8 cellular contexts compared by ENCODE assay signal in genomic region chr6:89834884-89835792, GRCh38. TPM values are rescaled to one million over a fixed set of nuclear protein-coding genes. Genes with fewer than 3 reads are reported as not detected.
A peak's percentile ranks its signal among the peaks of the same experiment; 100 is the strongest.
DNase-seq lines count a peak whose midpoint lies in the region; ATAC-seq lines count a peak whose summit lies in the region.

No MANE protein-coding gene starts in this region.

- H3K4me3 ChIP-seq in trophoblast cell (ENCODE audit: low read depth, low read length) = no peak overlapping the region

- no peak overlapping the region for H2BK12ac ChIP-seq in trophoblast cell (ENCODE audit: low read length)

- H3K4me2 ChIP-seq in trophoblast cell (ENCODE audit: low read length) = no peak overlapping the region

- H4K12ac ChIP-seq in trophoblast cell (ENCODE audit: low read depth, low read length) = no peak overlapping the region

- no peak overlapping the region for H2BK120ac ChIP-seq in trophoblast cell (ENCODE audit: insufficient read depth, low read length, poor library complexity)

- no CpG with 5 or more reads among the region's 12 CpGs for WGBS in trophoblast cell (ENCODE audit: extremely low coverage, insufficient coverage, insufficient read length)

- no peak overlapping the region for H2BK5ac ChIP-seq in trophoblast cell (ENCODE audit: low read depth, low read length, poor library complexity)

- H3K14ac ChIP-seq in trophoblast cell (ENCODE audit: low read length) = no peak overlapping the region

- no peaks in the 10 kb centered on the region for H3K27me3 ChIP-seq in trophoblast cell (ENCODE audit: insufficient read depth, low read length)

- no peak overlapping the region for H3K4ac ChIP-seq in trophoblast cell (ENCODE audit: low read depth, low read length)

- peak; percentile 37 for DNase-seq in activated CD4-positive, CD25-positive, alpha-beta regulatory T cell treated with anti-CD3 and anti-CD28 coated beads, Interleukin-2, amount 50 U/mL, for 72 hours
- DNase-seq in trophoblast cell = peak; percentile 11 to 67
- DNase-seq in T-helper 9 cell = no peak
- DNase-seq in SKM-1 (lab: John Stamatoyannopoulos, UW; ENCODE audit: unreplicated experiment) = no peak
- DNase-seq in NOMO-1 (lab: John Stamatoyannopoulos, UW; ENCODE audit: unreplicated experiment in 2 of 2) = no peak
- DNase-seq in SHP77 (lab: John Stamatoyannopoulos, UW) = no peak

- peaks cover 10 to 17% of the 10 kb centered on the region in 2 experiments for H3K36me3 ChIP-seq in trophoblast cell (ENCODE audit: control insufficient read depth in 1 of 2, insufficient read depth in 2 of 2, low read length in 2 of 2)

- H3K18ac ChIP-seq in trophoblast cell (ENCODE audit: low read length) = no peak overlapping the region

- peaks cover 2% of the 10 kb centered on the region for H3K79me1 ChIP-seq in trophoblast cell (ENCODE audit: low read length)

- H3K4me1 ChIP-seq in trophoblast cell (ENCODE audit: control insufficient read depth in 1 of 2, insufficient read depth in 2 of 2, low read length in 2 of 2) = peaks cover 3% of the 10 kb centered on the region in 2 experiments

- no peak overlapping the region for H3K9ac ChIP-seq in trophoblast cell (ENCODE audit: low read length)

- no peak overlapping the region for H2AFZ ChIP-seq in trophoblast cell (ENCODE audit: insufficient read depth, low read length, poor library complexity)

- H3K27ac ChIP-seq in trophoblast cell (ENCODE audit: low read depth, low read length) = no peak overlapping the region

- ATAC-seq in GM19043 (IDR thresholded peaks at IDR 0.05; ENCODE audit: low read depth, unreplicated experiment) (peak; percentile 96), HG02852 (IDR thresholded peaks at IDR 0.05; ENCODE audit: unreplicated experiment) (peak; percentile 98)

- no peak overlapping the region for H2AK5ac ChIP-seq in trophoblast cell (ENCODE audit: low read length)

- H3K9me3 ChIP-seq in trophoblast cell (ENCODE audit: insufficient read depth, low read depth, low read length) = no peaks in the 10 kb centered on the region

- H3K23ac ChIP-seq in trophoblast cell (ENCODE audit: low read length) = no peak overlapping the region

- H4K8ac ChIP-seq in trophoblast cell (ENCODE audit: low read depth, low read length) = no peak overlapping the region

- peaks cover 2% of the 10 kb centered on the region for H3K79me2 ChIP-seq in trophoblast cell (ENCODE audit: control insufficient read depth, insufficient read depth, low read length, poor library complexity)

- H4K91ac ChIP-seq in trophoblast cell (ENCODE audit: low read depth, low read length) = no peak overlapping the region

RNA-seq across cellular contexts. Expression of gene CASP8AP2, which starts 5.5 kb away (rescaled TPM):
- 9.8 and 10.6 TPM in 2 replicates for polyA plus RNA-seq in trophoblast cell (2013)

RNA-seq across cellular contexts. Expression of gene MDN1, which starts 15.5 kb away (rescaled TPM):
- 8.5 and 9.0 TPM in 2 replicates for polyA plus RNA-seq in trophoblast cell (2013)

RNA-seq across cellular contexts. Expression of gene GJA10, which starts 59.1 kb away (rescaled TPM):
- not detected in 2 replicates for polyA plus RNA-seq in trophoblast cell (2013)

Comparison
In these comparisons a context has a peak if more than half of its experiments do, and no peak if none do; other contexts are left out.
1. DNase-seq: peak in activated CD4-positive, CD25-positive, alpha-beta regulatory T cell treated with anti-CD3 and anti-CD28 coated beads, Interleukin-2, amount 50 U/mL, for 72 hours (single experiment) and trophoblast cell (2 of 2); none in T-helper 9 cell (single experiment), SKM-1 (single experiment), NOMO-1 (0 of 2) and SHP77 (0 of 2).